1 cellular context compared by ENCODE assay signal in genomic region chr5:158020555-158021418, GRCh38.
TF ChIP-seq lines count a peak whose summit lies in the region.

No MANE protein-coding gene starts in this region.

TF ChIP-seq in WTC11, 78 proteins besides CTCF, POLR2A, EP300 and RAD21 (continued from another document):
- TF ChIP-seq ATF6 (CRISPR knock-in tag; IDR thresholded peaks at IDR 0.05), result no peak
- no peak for TF ChIP-seq ZBTB43 (CRISPR knock-in tag; IDR thresholded peaks at IDR 0.05)
- no peak for TF ChIP-seq GRHL2 (CRISPR knock-in tag; IDR thresholded peaks at IDR 0.05; ENCODE audit: insufficient replicate concordance, severe bottlenecking)
- TF ChIP-seq OVOL2 (CRISPR knock-in tag; IDR thresholded peaks at IDR 0.05; ENCODE audit: borderline replicate concordance), result no peak
- TF ChIP-seq SMAD3 (CRISPR knock-in tag; IDR thresholded peaks at IDR 0.05; ENCODE audit: borderline replicate concordance), result no peak
- TF ChIP-seq ZNF671 (CRISPR knock-in tag; IDR thresholded peaks at IDR 0.05), result no peak
- no peak for TF ChIP-seq CREB1 (CRISPR knock-in tag; IDR thresholded peaks at IDR 0.05)
- TF ChIP-seq TCF7 (CRISPR knock-in tag; IDR thresholded peaks at IDR 0.05; ENCODE audit: low read depth), result no peak
